Comparison of ENCODE assay signal across 16 cellular contexts in genomic region chr6:33413601-33414120, GRCh38. TPM values are rescaled to one million over a fixed set of nuclear protein-coding genes. Genes with fewer than 3 reads are reported as not detected.
DNase-seq lines count a peak whose midpoint lies in the region; ATAC-seq and TF ChIP-seq lines count a peak whose summit lies in the region.
"Had no signal": no experiment of that assay in that cellular context is flagged by ENCODE, and none has a peak within 500 bp of the region (broad histone marks: within the 10 kb centered on the region; RNA-seq: fewer than 3 reads in every experiment).

No MANE protein-coding gene starts in this region.

- no peak overlapping the region for H2AFZ ChIP-seq in hepatocyte

- no peaks in the 10 kb centered on the region for H3K9me3 ChIP-seq in esophagus muscularis mucosa
- no peaks in the 10 kb centered on the region for H3K9me3 ChIP-seq in hepatocyte (ENCODE audit: low read depth)
- no peaks in the 10 kb centered on the region for H3K9me3 ChIP-seq in ascending aorta
- H3K9me3 ChIP-seq: body of pancreas, pancreas had no signal

- no peak overlapping the region for H3K4me3 Mint-ChIP-seq in activated naive CD4-positive, alpha-beta T cell treated with anti-CD3 and anti-CD28 coated beads for 36 hours
- no peak overlapping the region for H3K4me3 Mint-ChIP-seq in activated CD4-positive, alpha-beta memory T cell treated with anti-CD3 and anti-CD28 coated beads for 36 hours
- H3K4me3 Mint-ChIP-seq in stimulated activated effector memory CD8-positive, alpha-beta T cell treated with anti-CD3 and anti-CD28 coated beads, Interleukin-12 subunit alpha, Interleukin-12 subunit beta, amount 100 ng/mL, for 72 hours: peak overlapping the region; percentile 84

- peaks cover 65% of the 10 kb centered on the region for H3K4me1 Mint-ChIP-seq in activated naive CD4-positive, alpha-beta T cell treated with anti-CD3 and anti-CD28 coated beads for 36 hours (ENCODE audit: low read depth)
- peaks cover 60% of the 10 kb centered on the region for H3K4me1 Mint-ChIP-seq in activated CD4-positive, alpha-beta memory T cell treated with anti-CD3 and anti-CD28 coated beads for 36 hours (ENCODE audit: low read depth)
- H3K4me1 Mint-ChIP-seq in stimulated activated effector memory CD8-positive, alpha-beta T cell treated with anti-CD3 and anti-CD28 coated beads, Interleukin-12 subunit alpha, Interleukin-12 subunit beta, amount 100 ng/mL, for 72 hours: peaks cover 74% of the 10 kb centered on the region

- H3K9me2 ChIP-seq in hepatocyte (replicated peaks; ENCODE audit: insufficient read depth): no peaks in the 10 kb centered on the region

- H3K36me3 ChIP-seq in esophagus muscularis mucosa: peaks cover 24 to 47% (median 46%) of the 10 kb centered on the region in 4 donors
- no peaks in the 10 kb centered on the region for H3K36me3 ChIP-seq in hepatocyte (replicated peaks; ENCODE audit: insufficient read depth, low read depth)
- peaks cover 32 to 40% of the 10 kb centered on the region in 2 donors for H3K36me3 ChIP-seq in ascending aorta

- ATAC-seq in stimulated activated effector memory CD8-positive, alpha-beta T cell treated with anti-CD3 and anti-CD28 coated beads, Interleukin-12 subunit alpha, Interleukin-12 subunit beta, amount 100 ng/mL, for 72 hours: no peak
- ATAC-seq in GM21786 (IDR thresholded peaks at IDR 0.05; ENCODE audit: unreplicated experiment): no peak
- ATAC-seq: body of pancreas, pancreas had no signal

- no peak for TF ChIP-seq POLR2A in esophagus muscularis mucosa (IDR thresholded peaks at IDR 0.05; ENCODE audit: low read depth)

- no peak for TF ChIP-seq CTCF in esophagus muscularis mucosa (IDR thresholded peaks at IDR 0.05)
- TF ChIP-seq CTCF in hepatocyte (IDR thresholded peaks at IDR 0.05; ENCODE audit: poor library complexity): no peak
- no peak for TF ChIP-seq CTCF in ascending aorta (IDR thresholded peaks at IDR 0.05)

- peaks cover 31 to 77% (median 74%) of the 10 kb centered on the region in 4 donors for H3K4me1 ChIP-seq in esophagus muscularis mucosa
- H3K4me1 ChIP-seq in hepatocyte (ENCODE audit: insufficient read depth): peaks cover 22% of the 10 kb centered on the region
- H3K4me1 ChIP-seq in ascending aorta: peaks cover 12 to 28% of the 10 kb centered on the region in 2 donors

- no peaks in the 10 kb centered on the region for H3K9me3 Mint-ChIP-seq in activated naive CD4-positive, alpha-beta T cell treated with anti-CD3 and anti-CD28 coated beads for 36 hours
- no peaks in the 10 kb centered on the region for H3K9me3 Mint-ChIP-seq in activated CD4-positive, alpha-beta memory T cell treated with anti-CD3 and anti-CD28 coated beads for 36 hours
- no peaks in the 10 kb centered on the region for H3K9me3 Mint-ChIP-seq in stimulated activated effector memory CD8-positive, alpha-beta T cell treated with anti-CD3 and anti-CD28 coated beads, Interleukin-12 subunit alpha, Interleukin-12 subunit beta, amount 100 ng/mL, for 72 hours

- H4K20me1 ChIP-seq in hepatocyte (ENCODE audit: insufficient read depth, poor library complexity, severe bottlenecking): peaks cover 3% of the 10 kb centered on the region

- H3K4me3 ChIP-seq in esophagus muscularis mucosa (no peak overlapping the region), hepatocyte (no peak overlapping the region), ascending aorta (no peak overlapping the region)
- H3K4me3 ChIP-seq: body of pancreas, pancreas had no signal

- H3K36me3 Mint-ChIP-seq in activated naive CD4-positive, alpha-beta T cell treated with anti-CD3 and anti-CD28 coated beads for 36 hours (ENCODE audit: low read depth): peaks cover 29% of the 10 kb centered on the region
- H3K36me3 Mint-ChIP-seq in activated CD4-positive, alpha-beta memory T cell treated with anti-CD3 and anti-CD28 coated beads for 36 hours: peaks cover 37% of the 10 kb centered on the region
- H3K36me3 Mint-ChIP-seq in stimulated activated effector memory CD8-positive, alpha-beta T cell treated with anti-CD3 and anti-CD28 coated beads, Interleukin-12 subunit alpha, Interleukin-12 subunit beta, amount 100 ng/mL, for 72 hours: peaks cover 93% of the 10 kb centered on the region

- intact Hi-C loops in activated naive CD4-positive, alpha-beta T cell treated with anti-CD3 and anti-CD28 coated beads for 36 hours (cut with micrococcal nuclease): loop anchor here (5.0 kb wide), 1 partner anchor 561 kb away; the partner anchor contains the start of genes PSMB9 and TAP1
- intact Hi-C loops in activated CD4-positive, alpha-beta memory T cell treated with anti-CD3 and anti-CD28 coated beads for 36 hours (cut with micrococcal nuclease): loop anchor here (5.0 to 10.0 kb wide), 3 partner anchors 281 to 1219 kb away; partner anchors contain the start of genes GPSM3, HMGA1 and PBX2
- intact Hi-C loops in esophagus muscularis mucosa (cut with DNase I): no loop called here
- intact Hi-C loops in ascending aorta (cut with DNase I): loop anchor here (5.0 to 10.0 kb wide), 5 partner anchors 161 to 1869 kb away; partner anchors contain the start of genes ATP6V1G2, DDX39B, NFKBIL1 and RING1

- 83% methylated on average over 9 of the region's 9 CpGs for WGBS in esophagus muscularis mucosa
- 93% methylated on average over 9 of the region's 9 CpGs for WGBS in hepatocyte (ENCODE audit: low lambda C conversion rate, missing lambda C conversion rate)

- H3K27me3 ChIP-seq in esophagus muscularis mucosa (no peaks in the 10 kb centered on the region), hepatocyte (no peaks in the 10 kb centered on the region), ascending aorta (no peaks in the 10 kb centered on the region)
- H3K27me3 ChIP-seq: body of pancreas, pancreas had no signal

- no peak for TF ChIP-seq EP300 in esophagus muscularis mucosa (IDR thresholded peaks at IDR 0.05)

- POLR2A ChIA-PET in activated CD4-positive, alpha-beta memory T cell treated with anti-CD3 and anti-CD28 coated beads for 36 hours (lab: Charles Lee): interaction anchor here (1.0 kb wide), 1 partner anchor 96 kb away, joined by 3 read pairs; the partner anchor contains the start of gene ZBTB22

- no peak overlapping the region for H3K4me2 ChIP-seq in hepatocyte

- peak overlapping the region; percentile 52 for H3K27ac Mint-ChIP-seq in activated naive CD4-positive, alpha-beta T cell treated with anti-CD3 and anti-CD28 coated beads for 36 hours
- H3K27ac Mint-ChIP-seq in activated CD4-positive, alpha-beta memory T cell treated with anti-CD3 and anti-CD28 coated beads for 36 hours: peak overlapping the region; percentile 7
- peak overlapping the region; percentile 99 for H3K27ac Mint-ChIP-seq in stimulated activated effector memory CD8-positive, alpha-beta T cell treated with anti-CD3 and anti-CD28 coated beads, Interleukin-12 subunit alpha, Interleukin-12 subunit beta, amount 100 ng/mL, for 72 hours

- CTCF ChIA-PET in activated naive CD4-positive, alpha-beta T cell treated with anti-CD3 and anti-CD28 coated beads for 36 hours (lab: Charles Lee): no interaction called here
- CTCF ChIA-PET in activated CD4-positive, alpha-beta memory T cell treated with anti-CD3 and anti-CD28 coated beads for 36 hours (lab: Charles Lee): interaction anchor here (1.3 to 2.0 kb wide), 2 partner anchors 12 to 23 kb away, joined by 5 to 6 read pairs; no protein-coding TSS in a partner anchor

- DNase-seq in activated naive CD4-positive, alpha-beta T cell treated with anti-CD3 and anti-CD28 coated beads for 36 hours: no peak
- no peak for DNase-seq in activated naive CD4-positive, alpha-beta T cell treated with anti-CD3 and anti-CD28 coated beads, Interleukin-2, amount 50 U/mL, for 16 hours
- DNase-seq in activated CD4-positive, alpha-beta memory T cell treated with anti-CD3 and anti-CD28 coated beads for 36 hours: no peak
- DNase-seq in esophagus muscularis mucosa (ENCODE audit: extremely low spot score): no peak
- no peak for DNase-seq in stimulated activated effector memory CD8-positive, alpha-beta T cell treated with anti-CD3 and anti-CD28 coated beads, Interleukin-12 subunit alpha, Interleukin-12 subunit beta, amount 100 ng/mL, for 72 hours (ENCODE audit: low spot score in 2 of 2)
- no peak for DNase-seq in hepatocyte (ENCODE audit: low spot score)
- no peak for DNase-seq in ascending aorta (ENCODE audit: low spot score in 2 of 2)
- DNase-seq: activated CD4-positive, CD25-positive, alpha-beta regulatory T cell; activated T-cell treated with anti-CD3 and anti-CD28 coated beads, Interleukin-2, amount 50 U/mL, for 48 hours; body of pancreas; KBM-7; NCI-H1092 treated with DMSO at 0.1 percent for 48 hours; NCI-H345; pancreas; substantia nigra had no signal

- peaks cover 47% of the 10 kb centered on the region for H3K79me2 ChIP-seq in hepatocyte

- no peaks in the 10 kb centered on the region for H3K27me3 Mint-ChIP-seq in activated naive CD4-positive, alpha-beta T cell treated with anti-CD3 and anti-CD28 coated beads for 36 hours (ENCODE audit: low read depth)
- no peaks in the 10 kb centered on the region for H3K27me3 Mint-ChIP-seq in activated CD4-positive, alpha-beta memory T cell treated with anti-CD3 and anti-CD28 coated beads for 36 hours

- H3K27ac ChIP-seq in esophagus muscularis mucosa (replicated peaks in 1 of 4): peak overlapping the region in 3 of 4 donors; percentile 19 to 100 (median 25)
- H3K27ac ChIP-seq in hepatocyte: no peak overlapping the region
- no peak overlapping the region for H3K27ac ChIP-seq in ascending aorta
- H3K27ac ChIP-seq: body of pancreas, pancreas had no signal

RNA-seq across cellular contexts. Expression of gene PHF1, which starts 2.8 kb away (rescaled TPM):
- 10 to 100 TPM; 31.0 to 32.3 TPM for total RNA-seq in activated naive CD4-positive, alpha-beta T cell treated with anti-CD3 and anti-CD28 coated beads for 36 hours
- 10 to 100 TPM; 32.4 to 42.3 TPM for total RNA-seq in activated CD4-positive, alpha-beta memory T cell treated with anti-CD3 and anti-CD28 coated beads for 36 hours
- total RNA-seq in esophagus muscularis mucosa (10 to 100 TPM; 68.5 to 91.5 (median 84.9) TPM), hepatocyte (37.2 and 44.4 TPM in 2 replicates), ascending aorta (30.5 TPM)
- polyA plus RNA-seq in hepatocyte: 42.4 and 53.0 TPM in 2 replicates

RNA-seq across cellular contexts. Expression of gene CUTA, which starts 4.2 kb away (rescaled TPM):
- total RNA-seq in activated naive CD4-positive, alpha-beta T cell treated with anti-CD3 and anti-CD28 coated beads for 36 hours: 100 to 1,000 TPM; 163 to 181 TPM
- 100 to 1,000 TPM; 190 to 198 TPM for total RNA-seq in activated CD4-positive, alpha-beta memory T cell treated with anti-CD3 and anti-CD28 coated beads for 36 hours
- total RNA-seq in esophagus muscularis mucosa: 100 to 1,000 TPM; 109 to 136 (median 123) TPM
- total RNA-seq in hepatocyte: 121 and 150 TPM in 2 replicates
- 349 and 357 TPM in 2 replicates for polyA plus RNA-seq in hepatocyte
- 77.2 TPM for total RNA-seq in ascending aorta

RNA-seq across cellular contexts. Expression of gene SYNGAP1, which starts 6.2 kb away (rescaled TPM):
- total RNA-seq in activated naive CD4-positive, alpha-beta T cell treated with anti-CD3 and anti-CD28 coated beads for 36 hours: 10 to 100 TPM; 35.1 to 42.2 TPM
- 10 to 100 TPM; 34.3 to 35.8 TPM for total RNA-seq in activated CD4-positive, alpha-beta memory T cell treated with anti-CD3 and anti-CD28 coated beads for 36 hours
- total RNA-seq in esophagus muscularis mucosa: 10 to 100 TPM in 3 of 4 donors, 1 to 10 TPM in 1; 8.0 to 17.6 (median 13.2) TPM
- total RNA-seq in hepatocyte: 5.3 and 6.6 TPM in 2 replicates
- polyA plus RNA-seq in hepatocyte: 4.9 and 5.7 TPM in 2 replicates
- 33.7 TPM for total RNA-seq in ascending aorta

RNA-seq across cellular contexts. Expression of gene KIFC1, which starts 22.0 kb away (rescaled TPM):
- total RNA-seq in activated naive CD4-positive, alpha-beta T cell treated with anti-CD3 and anti-CD28 coated beads for 36 hours: 100 to 1,000 TPM; 107 TPM
- total RNA-seq in activated CD4-positive, alpha-beta memory T cell treated with anti-CD3 and anti-CD28 coated beads for 36 hours: 100 to 1,000 TPM in 1 of 2 experiments, 10 to 100 TPM in 1; 94.6 to 103 TPM
- total RNA-seq in esophagus muscularis mucosa (1 to 10 TPM in 1 of 4 donors, under 1 TPM in 2, not detected in 1; 0.39 to 1.1 (median 0.42) TPM), hepatocyte (6.9 and 12.7 TPM in 2 replicates), ascending aorta (not detected)
- polyA plus RNA-seq in hepatocyte: 6.1 and 6.6 TPM in 2 replicates

RNA-seq across cellular contexts. Expression of gene ZBTB9, which starts 40.7 kb away (rescaled TPM):
- total RNA-seq in activated naive CD4-positive, alpha-beta T cell treated with anti-CD3 and anti-CD28 coated beads for 36 hours: 1 to 10 TPM; 5.0 to 6.5 TPM
- 10 to 100 TPM in 1 of 2 experiments, 1 to 10 TPM in 1; 9.7 to 10.1 TPM for total RNA-seq in activated CD4-positive, alpha-beta memory T cell treated with anti-CD3 and anti-CD28 coated beads for 36 hours
- 1 to 10 TPM; 1.7 to 3.5 (median 3.0) TPM for total RNA-seq in esophagus muscularis mucosa
- 5.1 and 6.2 TPM in 2 replicates for total RNA-seq in hepatocyte
- 5.0 and 6.7 TPM in 2 replicates for polyA plus RNA-seq in hepatocyte
- 45.8 TPM for total RNA-seq in ascending aorta

Comparison
In these comparisons a context has a peak if more than half of its experiments do, and no peak if none do; other contexts are left out.
1. H3K27ac Mint-ChIP-seq: peak in every context shown above with its lines; median percentile 99 in stimulated activated effector memory CD8-positive, alpha-beta T cell treated with anti-CD3 and anti-CD28 coated beads, Interleukin-12 subunit alpha, Interleukin-12 subunit beta, amount 100 ng/mL, for 72 hours; 52 in activated naive CD4-positive, alpha-beta T cell treated with anti-CD3 and anti-CD28 coated beads for 36 hours; 7 in activated CD4-positive, alpha-beta memory T cell treated with anti-CD3 and anti-CD28 coated beads for 36 hours.
2. H3K27ac ChIP-seq: peak in esophagus muscularis mucosa (3 of 4); none in hepatocyte (single experiment) and ascending aorta (0 of 2).